Comparison of ENCODE assay signal across 29 cellular contexts in genomic region chr6:1809359-1809988, GRCh38.
"Had no signal": no experiment of that assay in that cellular context is flagged by ENCODE, and none has a peak within 500 bp of the region (broad histone marks: within the 10 kb centered on the region; RNA-seq: fewer than 3 reads in every experiment).

No MANE protein-coding gene starts in this region.

- H3K9me3 Mint-ChIP-seq: activated CD4-positive, alpha-beta memory T cell treated with anti-CD3 and anti-CD28 coated beads for 36 hours; activated CD4-positive, alpha-beta T cell treated with anti-CD3 and anti-CD28 coated beads, Interleukin-2, amount 10 ng/mL, durations not matched to agents 7 days and 5 days; activated naive CD4-positive, alpha-beta T cell treated with anti-CD3 and anti-CD28 coated beads for 36 hours; activated T-helper 17 cell treated with anti-CD3 and anti-CD28 coated beads, Interleukin-2, amount 50 U/mL, for 72 hours; central memory CD8-positive, alpha-beta T cell had no signal

- H3K4me1 Mint-ChIP-seq: activated T-helper 17 cell treated with anti-CD3 and anti-CD28 coated beads, Interleukin-2, amount 50 U/mL, for 72 hours; central memory CD8-positive, alpha-beta T cell had no signal

- FAIRE-seq: astrocyte had no signal

- H3K36me3 ChIP-seq: Peyer's patch, SJCRH30 had no signal

- H3K9me3 ChIP-seq: Peyer's patch, SJCRH30, SK-N-SH had no signal

- H3K4me3 ChIP-seq: Peyer's patch, SJCRH30 had no signal

- H3K27ac ChIP-seq: Peyer's patch, RWPE1, SJCRH30, VCaP had no signal

- DNase-seq: activated CD4-positive, alpha-beta memory T cell treated with anti-CD3 and anti-CD28 coated beads for 36 hours; activated CD4-positive, alpha-beta T cell treated with anti-CD3 and anti-CD28 coated beads, Interleukin-2, amount 10 ng/mL, durations not matched to agents 7 days and 5 days; activated CD4-positive, CD25-positive, alpha-beta regulatory T cell; activated CD8-positive, alpha-beta memory T cell treated with anti-CD3 and anti-CD28 coated beads for 24 hours; activated gamma-delta T cell; activated naive CD4-positive, alpha-beta T cell treated with anti-CD3 and anti-CD28 coated beads for 36 hours; activated T-cell treated with anti-CD3 and anti-CD28 coated beads, Interleukin-2, amount 50 U/mL, for 48 hours; amygdala; Kasumi-1; NCI-H1105 treated with DMSO at 0.1 percent for 48 hours; NCI-H1436 treated with DMSO at 0.1 percent for 48 hours; NCI-H187; NCI-H2081; NCI-H446; NCI-H524; NK-92 treated with Interleukin-12 subunit alpha and Interleukin-12 subunit beta, amount 100 ng/mL, for 24 hours; OCI-M1; Peyer's patch; Right ventricle myocardium superior; SJCRH30; SK-N-SH; T-helper 1 cell had no signal

- H3K27me3 ChIP-seq: Peyer's patch, SJCRH30 had no signal

- ATAC-seq: activated T-helper 17 cell treated with anti-CD3 and anti-CD28 coated beads, Interleukin-2, amount 50 U/mL, for 72 hours had no signal

- H3K4me2 ChIP-seq: SK-N-SH had no signal

- H3K4me3 Mint-ChIP-seq: activated CD4-positive, alpha-beta memory T cell treated with anti-CD3 and anti-CD28 coated beads for 36 hours; activated CD4-positive, alpha-beta T cell treated with anti-CD3 and anti-CD28 coated beads, Interleukin-2, amount 10 ng/mL, durations not matched to agents 7 days and 5 days; activated naive CD4-positive, alpha-beta T cell treated with anti-CD3 and anti-CD28 coated beads for 36 hours; activated naive CD8-positive, alpha-beta T cell; activated T-helper 17 cell treated with anti-CD3 and anti-CD28 coated beads, Interleukin-2, amount 50 U/mL, for 72 hours; brain; central memory CD8-positive, alpha-beta T cell had no signal

- H3K9ac ChIP-seq: SK-N-SH had no signal

- H3K27ac Mint-ChIP-seq: activated CD4-positive, alpha-beta memory T cell treated with anti-CD3 and anti-CD28 coated beads for 36 hours; activated CD4-positive, alpha-beta T cell treated with anti-CD3 and anti-CD28 coated beads, Interleukin-2, amount 10 ng/mL, durations not matched to agents 7 days and 5 days; activated naive CD4-positive, alpha-beta T cell treated with anti-CD3 and anti-CD28 coated beads for 36 hours; activated naive CD8-positive, alpha-beta T cell; activated T-helper 17 cell treated with anti-CD3 and anti-CD28 coated beads, Interleukin-2, amount 50 U/mL, for 72 hours; brain had no signal

- H3K4me1 ChIP-seq: Peyer's patch, SJCRH30 had no signal

- H3K36me3 Mint-ChIP-seq: activated CD4-positive, alpha-beta memory T cell treated with anti-CD3 and anti-CD28 coated beads for 36 hours; activated naive CD8-positive, alpha-beta T cell; brain had no signal

- H3K27me3 Mint-ChIP-seq: activated CD4-positive, alpha-beta memory T cell treated with anti-CD3 and anti-CD28 coated beads for 36 hours; activated CD4-positive, alpha-beta T cell treated with anti-CD3 and anti-CD28 coated beads, Interleukin-2, amount 10 ng/mL, durations not matched to agents 7 days and 5 days; activated naive CD8-positive, alpha-beta T cell; activated T-helper 17 cell treated with anti-CD3 and anti-CD28 coated beads, Interleukin-2, amount 50 U/mL, for 72 hours; brain; central memory CD8-positive, alpha-beta T cell had no signal
